ENCODE assay signal across 14 cellular contexts in the genomic region with DNA sequence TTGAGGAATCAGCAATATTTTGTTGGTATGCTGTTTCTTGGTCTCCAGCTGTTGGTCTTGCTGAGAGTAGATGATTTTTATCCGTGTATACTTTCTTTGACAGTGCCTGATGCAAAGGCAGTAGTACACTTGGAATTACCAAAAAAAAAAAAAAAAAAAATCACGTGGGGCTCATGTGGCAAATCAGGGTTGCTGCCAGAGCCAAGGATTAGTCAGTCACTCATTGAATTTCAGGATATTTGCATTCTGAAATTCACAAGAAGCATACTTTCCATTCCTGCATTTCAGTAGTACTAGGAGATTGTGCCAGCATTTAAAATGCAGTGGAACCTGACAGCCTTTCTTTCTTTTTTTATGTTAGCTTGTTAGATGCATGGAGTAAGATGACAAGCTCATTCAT. TPM values are rescaled to one million over a fixed set of nuclear protein-coding genes. Genes with fewer than 3 reads are reported as not detected.
DNase-seq lines count a peak whose midpoint lies in the region; ATAC-seq, FAIRE-seq and TF ChIP-seq lines count a peak whose summit lies in the region.
"Had no signal": no experiment of that assay in that cellular context is flagged by ENCODE, and none has a peak within 500 bp of the region (broad histone marks: within the 10 kb centered on the region; RNA-seq: fewer than 3 reads in every experiment).

No MANE protein-coding gene starts in this region.

- no peak overlapping the region for H3K9ac ChIP-seq in astrocyte (ENCODE audit: low read length)

- no TSS peak for BruUV-seq in A673 (replicated peaks; lab: Mats Ljungman, UMichigan)

- H3K36me3 Mint-ChIP-seq in astrocyte (ENCODE audit: low read depth, unreplicated experiment) = no peaks in the 10 kb centered on the region

- H3K4me1 ChIP-seq in A673 (ENCODE audit: insufficient read depth, low read length, poor library complexity, severe bottlenecking) (peaks cover 17% of the 10 kb centered on the region), astrocyte (ENCODE audit: insufficient read depth, low read length) (no peaks in the 10 kb centered on the region)
- H3K4me1 ChIP-seq: adrenal gland, pancreas had no signal

- peak overlapping the region; percentile 38 for H3K27ac Mint-ChIP-seq in astrocyte (ENCODE audit: unreplicated experiment)
- H3K27ac Mint-ChIP-seq: activated CD8-positive, alpha-beta memory T cell treated with anti-CD3 and anti-CD28 coated beads, Interleukin-2, amount 10 ng/mL, durations not matched to agents 7 days and 5 days; CD4-positive, CD25-positive, alpha-beta regulatory T cell had no signal

- CTCF ChIA-PET in A673 (lab: Charles Lee) = no interaction called here

- peak; percentile 75 for FAIRE-seq in H54 (lab: Jason Lieb, UNC)
- FAIRE-seq in astrocyte (lab: Jason Lieb, UNC) = no peak
- FAIRE-seq: pancreas had no signal

- intact Hi-C loops in A673 (cut with micrococcal nuclease; ENCODE audit: unreplicated experiment) = loop anchor here (1.0 to 5.0 kb wide), 3 partner anchors 203 to 385 kb away; partner anchors contain the start of gene HAS3

- H3K27ac ChIP-seq in A673 (ENCODE audit: low read depth, low read length, poor library complexity, severe bottlenecking) = peak overlapping the region; percentile 9
- H3K27ac ChIP-seq in astrocyte (ENCODE audit: low read depth, low read length) = no peak overlapping the region
- H3K27ac ChIP-seq: adrenal gland, pancreas, suprapubic skin had no signal

- no peak overlapping the region for H3K4me3 Mint-ChIP-seq in astrocyte (ENCODE audit: unreplicated experiment)
- H3K4me3 Mint-ChIP-seq: activated CD8-positive, alpha-beta memory T cell treated with anti-CD3 and anti-CD28 coated beads, Interleukin-2, amount 10 ng/mL, durations not matched to agents 7 days and 5 days; CD4-positive, CD25-positive, alpha-beta regulatory T cell had no signal

- no peaks in the 10 kb centered on the region for H3K9me3 Mint-ChIP-seq in astrocyte (ENCODE audit: unreplicated experiment)
- H3K9me3 Mint-ChIP-seq: CD4-positive, CD25-positive, alpha-beta regulatory T cell had no signal

- no peaks in the 10 kb centered on the region for H3K9me3 ChIP-seq in A673 (ENCODE audit: low read depth, low read length, poor library complexity, severe bottlenecking)
- no peaks in the 10 kb centered on the region for H3K9me3 ChIP-seq in astrocyte (ENCODE audit: insufficient read depth, low read depth, low read length)
- H3K9me3 ChIP-seq: adrenal gland, pancreas, suprapubic skin had no signal

- DNase-seq in A673 (ENCODE audit: low spot score) (peak; percentile 46), H54 (ENCODE audit: insufficient read length, low spot score) (peak; percentile 30), astrocyte (ENCODE audit: low read depth) (peak; percentile 58), glomerular visceral epithelial cell (ENCODE audit: extremely low spot score) (peak; percentile 4), KBM-7 (no peak), DMS79 (lab: John Stamatoyannopoulos, UW) (no peak)
- DNase-seq in stimulated activated CD8-positive, alpha-beta memory T cell treated with anti-CD3 and anti-CD28 coated beads, Interleukin-4, amount 100 ng/mL, for 48 hours = no peak
- DNase-seq: T-helper 9 cell had no signal

- H3K4me1 Mint-ChIP-seq in astrocyte (ENCODE audit: low read depth, unreplicated experiment) = no peaks in the 10 kb centered on the region
- H3K4me1 Mint-ChIP-seq: activated CD8-positive, alpha-beta memory T cell treated with anti-CD3 and anti-CD28 coated beads, Interleukin-2, amount 10 ng/mL, durations not matched to agents 7 days and 5 days had no signal

- POLR2A ChIA-PET in A673 (lab: Charles Lee; ENCODE audit: low non-redundant PET) = no interaction called here

- no peaks in the 10 kb centered on the region for H3K79me2 ChIP-seq in astrocyte (ENCODE audit: insufficient read depth, low read length)

- no peak overlapping the region for H3K4me3 ChIP-seq in A673 (ENCODE audit: low read depth, low read length, poor library complexity, severe bottlenecking)
- no peak overlapping the region for H3K4me3 ChIP-seq in astrocyte (ENCODE audit: insufficient read depth, low read depth, low read length)
- H3K4me3 ChIP-seq: adrenal gland, pancreas, suprapubic skin had no signal

- H4K20me1 ChIP-seq in astrocyte (ENCODE audit: insufficient read depth, low read length) = peaks cover 4% of the 10 kb centered on the region

- no peaks in the 10 kb centered on the region for H3K27me3 Mint-ChIP-seq in astrocyte (ENCODE audit: low read depth, unreplicated experiment)
- H3K27me3 Mint-ChIP-seq: activated CD8-positive, alpha-beta memory T cell treated with anti-CD3 and anti-CD28 coated beads, Interleukin-2, amount 10 ng/mL, durations not matched to agents 7 days and 5 days; CD4-positive, CD25-positive, alpha-beta regulatory T cell had no signal

- ATAC-seq in HG02840 (IDR thresholded peaks at IDR 0.05; ENCODE audit: low FRiP score, unreplicated experiment) = no peak
- ATAC-seq: activated CD8-positive, alpha-beta memory T cell treated with anti-CD3 and anti-CD28 coated beads, Interleukin-2, amount 10 ng/mL, durations not matched to agents 7 days and 5 days had no signal

- no peak for TF ChIP-seq POLR2A in H54 (IDR thresholded peaks at IDR 0.05; ENCODE audit: low read depth, low read length)

- H2AFZ ChIP-seq in astrocyte (ENCODE audit: low read depth, low read length) = no peak overlapping the region

- in situ Hi-C loops in KBM-7 (cut with MboI; ENCODE audit: low pct_unique_long_range_greater_than_20kb, low sequenced_read_pairs) = loop anchor here (25.0 kb wide), 1 partner anchor 210 kb away; the partner anchor contains the start of gene HAS3

- peak overlapping the region; percentile 4 for H3K4me2 ChIP-seq in astrocyte (ENCODE audit: low read length)

- no peaks in the 10 kb centered on the region for H3K36me3 ChIP-seq in A673 (ENCODE audit: insufficient read depth, low read length, poor library complexity, severe bottlenecking)
- H3K36me3 ChIP-seq in astrocyte (ENCODE audit: insufficient read depth, low read length) = peaks cover 2% of the 10 kb centered on the region
- H3K36me3 ChIP-seq: adrenal gland, pancreas had no signal

- TF ChIP-seq CTCF in A673 (conservative IDR thresholded peaks at IDR 0.05; ENCODE audit: low read depth, low read length) (no peak), astrocyte (IDR thresholded peaks at IDR 0.05; ENCODE audit: insufficient read depth, low read depth, low read length) (no peak)

- no peaks in the 10 kb centered on the region for H3K27me3 ChIP-seq in A673 (replicated peaks; ENCODE audit: insufficient read depth, low read depth, low read length, poor library complexity)
- H3K27me3 ChIP-seq in astrocyte (ENCODE audit: insufficient read depth, low read length) = no peaks in the 10 kb centered on the region
- H3K27me3 ChIP-seq: adrenal gland, pancreas, suprapubic skin had no signal

RNA-seq across cellular contexts. Expression of gene TANGO6, which starts 58.6 kb away (rescaled TPM):
- total RNA-seq in A673 (2021) (15.8 and 18.0 TPM in 2 replicates), astrocyte (15.8 and 16.8 TPM in 2 replicates)

Comparison
In these comparisons a context has a peak if more than half of its experiments do, and no peak if none do; other contexts are left out.
1. DNase-seq: peak in A673 (single experiment), H54 (single experiment), astrocyte (single experiment) and glomerular visceral epithelial cell (single experiment); none in KBM-7 (single experiment), DMS79 (single experiment) and stimulated activated CD8-positive, alpha-beta memory T cell treated with anti-CD3 and anti-CD28 coated beads, Interleukin-4, amount 100 ng/mL, for 48 hours (single experiment).